Comparison of ENCODE assay signal across 8 cellular contexts in genomic region chr17:35808962-35809854, GRCh38. TPM values are rescaled to one million over a fixed set of nuclear protein-coding genes. Genes with fewer than 3 reads are reported as not detected.
DNase-seq lines count a peak whose midpoint lies in the region; ATAC-seq, FAIRE-seq and TF ChIP-seq lines count a peak whose summit lies in the region.

TAF15 (plus strand) TSS chr17:35809484; CDS start chr17:35809570, 86 bp downstream.

- intact Hi-C loops in Caco-2 (cut with micrococcal nuclease; ENCODE audit: unreplicated experiment): loop anchor here (1.0 to 2.0 kb wide), 2 partner anchors 45 to 222 kb away; partner anchors contain the start of gene AP2B1

- H3K4me2 ChIP-seq in H1 (ENCODE audit: insufficient read depth in 1 of 2, low read depth in 2 of 2, low read length in 2 of 2) (peak within 1 kb of the TSS; percentile 69 to 87), mesendoderm (ENCODE audit: low read length) (peak within 1 kb of the TSS; percentile 41)

- FAIRE-seq in HTR-8/SVneo (lab: Jason Lieb, UNC) (no peak), H1 (lab: Jason Lieb, UNC) (no peak)

- H3K9ac ChIP-seq in H1 (replicated peaks in 1 of 4; ENCODE audit: extremely low read depth in 1 of 4, low read depth in 3 of 4, low read length in 3 of 4) (peak within 1 kb of the TSS; percentile 91 to 97 (median 96)), mesendoderm (ENCODE audit: low read length) (peak within 1 kb of the TSS; percentile 99)

- H3K4me3 ChIP-seq in Caco-2 (ENCODE audit: low read depth, low read length) (peak within 1 kb of the TSS; percentile 97), H1 (ENCODE audit: extremely low read depth in 1 of 4, insufficient read depth in 2 of 4, low read depth in 3 of 4, low read length in 4 of 4) (peak within 1 kb of the TSS; percentile 91 to 98 (median 94)), mesendoderm (ENCODE audit: low read length) (peak within 1 kb of the TSS; percentile 94)

- H3K18ac ChIP-seq in H1 (ENCODE audit: extremely low read depth, low read length): peak within 1 kb of the TSS; percentile 96
- H3K18ac ChIP-seq in mesendoderm (ENCODE audit: low read length): peak within 1 kb of the TSS; percentile 91

- peak within 1 kb of the TSS; percentile 99 for H3K27ac Mint-ChIP-seq in Caco-2 (ENCODE audit: unreplicated experiment)

- H3K36me3 ChIP-seq in Caco-2 (ENCODE audit: control insufficient read depth, insufficient read depth, low read length) (no peaks in the 10 kb centered on the region), H1 (ENCODE audit: control insufficient read depth in 2 of 4, insufficient read depth in 4 of 4, low read length in 3 of 4) (peaks cover 0 to 4% (median 0%) of the 10 kb centered on the region in 4 experiments; a peak in 1 of 8 replicates), mesendoderm (ENCODE audit: control insufficient read depth, insufficient read depth, low read length) (no peaks in the 10 kb centered on the region)

- H4K20me1 ChIP-seq in H1 (replicated peaks in 1 of 2; ENCODE audit: control insufficient read depth in 1 of 2, insufficient read depth in 2 of 2, low read length in 2 of 2): peaks cover 10 to 14% of the 10 kb centered on the region in 2 experiments

- peak; percentile 99 for DNase-seq in Caco-2
- DNase-seq in HTR-8/SVneo (ENCODE audit: insufficient read length, low spot score): peak; percentile 95
- DNase-seq in NOMO-1 treated with DMSO at 0.1 percent for 48 hours (lab: John Stamatoyannopoulos, UW; ENCODE audit: unreplicated experiment): peak; percentile 100
- peak; percentile 85 to 92 (median 86) for DNase-seq in activated CD8-positive, alpha-beta memory T cell treated with anti-CD3 and anti-CD28 coated beads for 48 hours (ENCODE audit: low read depth in 2 of 3, low spot score in 2 of 3)
- peak; percentile 89 to 94 for DNase-seq in H1 (ENCODE audit: low read depth in 1 of 2, low spot score in 2 of 2)
- peak; percentile 99 for DNase-seq in mesendoderm
- peak; percentile 88 for DNase-seq in stimulated activated CD8-positive, alpha-beta memory T cell treated with anti-CD3 and anti-CD28 coated beads, Interleukin-15, amount 100 ng/mL, for 1 hour (ENCODE audit: low read depth)

- H2BK120ac ChIP-seq in H1 (replicated peaks; ENCODE audit: low read depth, low read length) (peak within 1 kb of the TSS; percentile 44), mesendoderm (ENCODE audit: low read depth, low read length) (no peak within 1 kb of the TSS)

- peaks cover 13% of the 10 kb centered on the region for H3K23me2 ChIP-seq in H1 (ENCODE audit: low read depth, low read length)

- H3K4me1 ChIP-seq in Caco-2: peaks cover 12% of the 10 kb centered on the region; the same call in 1 of the 2 replicates
- H3K4me1 ChIP-seq in H1 (replicated peaks in 1 of 4; ENCODE audit: control insufficient read depth in 3 of 4, insufficient read depth in 4 of 4, low read length in 3 of 4): peaks cover 0 to 10% (median 0%) of the 10 kb centered on the region in 4 experiments; a peak in 3 of 7 replicates
- no peaks in the 10 kb centered on the region for H3K4me1 ChIP-seq in mesendoderm (ENCODE audit: control insufficient read depth, low read depth, low read length)

- H2BK15ac ChIP-seq in H1 (ENCODE audit: low read length) (peak within 1 kb of the TSS; percentile 77; the same call in 1 of the 2 replicates), mesendoderm (replicated peaks; ENCODE audit: low read depth) (no peak within 1 kb of the TSS)

- H3K27me3 Mint-ChIP-seq in Caco-2 (ENCODE audit: insufficient read depth, unreplicated experiment): no peaks in the 10 kb centered on the region

- TF ChIP-seq CTCF in Caco-2 (IDR thresholded peaks at IDR 0.05; ENCODE audit: insufficient read depth in 1 of 2, low read depth in 1 of 2, low read length in 1 of 2, severe bottlenecking in 1 of 2, unreplicated experiment in 1 of 2) (peak; percentile 69 to 95), H1 (IDR thresholded peaks at IDR 0.05; ENCODE audit: control extremely low read depth in 1 of 3, insufficient read depth in 1 of 3, low read depth in 1 of 3, low read length in 3 of 3) (peak; percentile 67 to 76 (median 72))

- CTCF ChIA-PET in Caco-2 (lab: Charles Lee): interaction anchor here (0.6 to 2.4 kb wide), 13 partner anchors 8 to 231 kb away, joined by 3 to 83 read pairs (median 4); partner anchors contain the start of genes PEX12 and RASL10B
- CTCF ChIA-PET in H1 (lab: Charles Lee; ENCODE audit: partially characterized antibody): interaction anchor here (0.6 to 6.6 kb wide), 22 partner anchors 9 to 322 kb away, joined by 3 to 107 read pairs (median 3); partner anchors contain the start of gene MMP28

- H3K9me3 ChIP-seq in Caco-2: no peaks in the 10 kb centered on the region
- H3K9me3 ChIP-seq in H1 (ENCODE audit: insufficient read depth in 2 of 2, low read depth in 1 of 2, low read length in 1 of 2): no peaks in the 10 kb centered on the region

- peaks cover 46% of the 10 kb centered on the region for H3K36me3 Mint-ChIP-seq in Caco-2 (ENCODE audit: insufficient read depth, unreplicated experiment)

- H4K91ac ChIP-seq in H1 (replicated peaks; ENCODE audit: insufficient read length, low read length): peak within 1 kb of the TSS; percentile 85

- peak within 1 kb of the TSS; percentile 80 for H3K56ac ChIP-seq in H1 (replicated peaks; ENCODE audit: insufficient read length, low read depth, low read length)
- peak within 1 kb of the TSS; percentile 100 for H3K56ac ChIP-seq in mesendoderm (ENCODE audit: low read length)

- H4K5ac ChIP-seq in H1 (ENCODE audit: insufficient read length, low read depth, low read length) (peak within 1 kb of the TSS; percentile 95), mesendoderm (ENCODE audit: low read length) (peak within 1 kb of the TSS; percentile 53)

- H2BK12ac ChIP-seq in H1 (ENCODE audit: low read depth, low read length): peak within 1 kb of the TSS; percentile 54; the same call in 1 of the 2 replicates

- H4K8ac ChIP-seq in H1 (ENCODE audit: extremely low read depth, insufficient read depth, low read length): peak within 1 kb of the TSS; percentile 100
- H4K8ac ChIP-seq in mesendoderm (ENCODE audit: low read depth, low read length): no peak within 1 kb of the TSS

- 1% methylated on average over 69 of the region's 71 CpGs; no CpG with 5 or more reads in 1 of the 2 experiments for WGBS in H1 (ENCODE audit: extremely low coverage in 1 of 2, insufficient coverage in 1 of 2, insufficient read length in 1 of 2, insufficient replicate concordance in 2 of 2, low coverage in 1 of 2, low lambda C conversion rate in 2 of 2, missing lambda C conversion rate in 1 of 2), 2 experiments
- WGBS in mesendoderm (ENCODE audit: extremely low coverage, insufficient coverage, low lambda C conversion rate): no CpG with 5 or more reads among the region's 71 CpGs

- H3K9me3 Mint-ChIP-seq in Caco-2 (ENCODE audit: unreplicated experiment): no peaks in the 10 kb centered on the region

- peak within 1 kb of the TSS; percentile 92 for H3K4me3 Mint-ChIP-seq in Caco-2 (ENCODE audit: unreplicated experiment)

- POLR2A ChIA-PET in Caco-2 (lab: Charles Lee) (interaction anchor here (0.5 to 2.5 kb wide), 15 partner anchors 8 to 792 kb away, joined by 3 to 44 read pairs (median 4); partner anchors contain the start of genes MMP28 and MRM1), H1 (lab: Charles Lee; ENCODE audit: partially characterized antibody) (interaction anchor here (0.6 to 5.8 kb wide), 42 partner anchors 9 to 1937 kb away, joined by 3 to 62 read pairs (median 5); partner anchors contain the start of genes C17orf50, GAS2L2, MMP28 and RASL10B)

- peak in 1 of 2 experiments; percentile 100; a peak in 2 of 3 replicates for TF ChIP-seq EP300 in H1 (IDR thresholded peaks at IDR 0.05; ENCODE audit: borderline replicate concordance in 1 of 2, low read depth in 2 of 2, low read length in 2 of 2)

- H2AK5ac ChIP-seq in H1 (ENCODE audit: low read depth, low read length) (peak within 1 kb of the TSS; percentile 54; the same call in 1 of the 2 replicates), mesendoderm (ENCODE audit: low read length) (peak within 1 kb of the TSS; percentile 80)

- peak; percentile 97 to 99 for TF ChIP-seq POLR2A in H1 (IDR thresholded peaks at IDR 0.05; ENCODE audit: control extremely low read depth in 1 of 2, low read depth in 2 of 2, low read length in 2 of 2)

- H3K79me2 ChIP-seq in H1 (ENCODE audit: control insufficient read depth in 1 of 2, insufficient read depth in 2 of 2, low read length in 2 of 2) (peaks cover 23 to 49% of the 10 kb centered on the region in 2 experiments), mesendoderm (ENCODE audit: control insufficient read depth, insufficient read depth, low read length) (peaks cover 34% of the 10 kb centered on the region)

- H2AFZ ChIP-seq in H1 (ENCODE audit: low read length): peak within 1 kb of the TSS; percentile 99

- peak; percentile 77 for ATAC-seq in GM21367 (IDR thresholded peaks at IDR 0.05; ENCODE audit: unreplicated experiment)

- no peaks in the 10 kb centered on the region for H3K79me1 ChIP-seq in H1 (ENCODE audit: low read depth, low read length)
- peaks cover 5% of the 10 kb centered on the region for H3K79me1 ChIP-seq in mesendoderm (ENCODE audit: low read length)

- H3K4me1 Mint-ChIP-seq in Caco-2 (ENCODE audit: low read depth, unreplicated experiment): peaks cover 16% of the 10 kb centered on the region

- no TSS peak for BruUV-seq in Caco-2 (replicated peaks; lab: Mats Ljungman, UMichigan)

- H3K27ac ChIP-seq in H1 (ENCODE audit: low read depth, low read length) (peak within 1 kb of the TSS; percentile 99), mesendoderm (ENCODE audit: low read depth, low read length) (peak within 1 kb of the TSS; percentile 90)

- H3K4ac ChIP-seq in H1 (replicated peaks; ENCODE audit: insufficient read length, low read depth, low read length) (peak within 1 kb of the TSS; percentile 87), mesendoderm (ENCODE audit: low read depth, low read length) (peak within 1 kb of the TSS; percentile 92)

- H2BK20ac ChIP-seq in H1 (ENCODE audit: low read length): no peak within 1 kb of the TSS

- H3K14ac ChIP-seq in H1 (ENCODE audit: insufficient read length): no peak within 1 kb of the TSS

- peak; percentile 50 to 52; a peak in 3 of 4 replicates for TF ChIP-seq RAD21 in H1 (IDR thresholded peaks at IDR 0.05 in 1 of 2, conservative IDR thresholded peaks at IDR 0.05 in 1 of 2; ENCODE audit: low read depth in 2 of 2, low read length in 2 of 2)

- H2BK5ac ChIP-seq in H1 (ENCODE audit: low read depth, low read length) (peak within 1 kb of the TSS; percentile 96), mesendoderm (ENCODE audit: low read length) (peak within 1 kb of the TSS; percentile 85)

- H3K27me3 ChIP-seq in Caco-2 (replicated peaks; ENCODE audit: control insufficient read depth, insufficient read depth, low read length) (no peaks in the 10 kb centered on the region), H1 (replicated peaks in 1 of 4; ENCODE audit: control insufficient read depth in 3 of 4, extremely low read depth in 1 of 4, insufficient read depth in 3 of 4, low read length in 3 of 4) (no peaks in the 10 kb centered on the region), mesendoderm (ENCODE audit: insufficient read depth, low read length, poor library complexity) (no peaks in the 10 kb centered on the region)

- H3K23ac ChIP-seq in H1 (ENCODE audit: insufficient read length) (no peak within 1 kb of the TSS), mesendoderm (ENCODE audit: low read length) (peak within 1 kb of the TSS; percentile 81)

RNA-seq across cellular contexts. Expression of gene TAF15, which starts in this region (rescaled TPM):
- total RNA-seq in Caco-2 (2022): 335 and 350 TPM in 2 replicates
- 323 and 338 TPM in 2 replicates for total RNA-seq in H1 (2021; fragmentation: NEBNext Ultra II Directional; extraction: Animal tissue kit (Norgen Biotek cat#: 25700))
- 62.8 and 80.1 TPM in 2 replicates for polyA plus RNA-seq in H1 (2011; rRNA removed)
- 100.0 TPM for polyA plus RNA-seq in H1 (2011; cell fraction: cytosol; rRNA removed)
- polyA plus RNA-seq in H1 (2011; cell fraction: nucleus; rRNA removed): 115 TPM
- polyA plus RNA-seq in H1 (2012, experiment 1 of 2): 333 to 440 TPM (median 380 TPM) in 4 replicates
- polyA plus RNA-seq in H1 (2012, experiment 2 of 2): 59.6 TPM
- polyA plus RNA-seq in H1 (2013, experiment 1 of 2): 172 TPM
- 171 TPM for polyA plus RNA-seq in H1 (2013, experiment 2 of 2)
- polyA minus RNA-seq in H1 (2011; rRNA and poly(A)+ RNA removed): 88.8 and 170 TPM in 2 replicates
- polyA minus RNA-seq in H1 (2011; cell fraction: cytosol; rRNA and poly(A)+ RNA removed): 94.0 TPM
- polyA minus RNA-seq in H1 (2011; cell fraction: nucleus; rRNA and poly(A)+ RNA removed): 167 TPM
- 193 TPM for polyA plus RNA-seq in mesendoderm (2013, experiment 1 of 2)
- polyA plus RNA-seq in mesendoderm (2013, experiment 2 of 2): 195 TPM

Comparison
In these comparisons a context has a peak if more than half of its experiments do, and no peak if none do; other contexts are left out.
1. Peak in every context shown above with its lines: DNase-seq, ATAC-seq, H3K4me3 ChIP-seq and H3K27ac ChIP-seq.